In genomic region chr13:110938662-110939421, GRCh38 we compare ENCODE assay signal across 14 cellular contexts.
"Had no signal": no experiment of that assay in that cellular context is flagged by ENCODE, and none has a peak within 500 bp of the region (broad histone marks: within the 10 kb centered on the region; RNA-seq: fewer than 3 reads in every experiment).

No MANE protein-coding gene starts in this region.

- H3K27me3 ChIP-seq: cardiac muscle cell, SJSA1, stomach, testis, upper lobe of left lung had no signal

- ATAC-seq: esophagus mucosa, mucosa of descending colon had no signal

- DNase-seq: activated CD4-positive, alpha-beta memory T cell treated with anti-CD3 and anti-CD28 coated beads for 36 hours; activated naive CD4-positive, alpha-beta T cell treated with Interleukin-2 at 50 U/mL for 16 hours; mucosa of descending colon; naive thymus-derived CD4-positive, alpha-beta T cell; retina; stimulated activated CD4-positive, alpha-beta T cell treated with anti-CD3 and anti-CD28 coated beads, Interleukin-12 subunit alpha, Interleukin-12 subunit beta, amount 100 ng/mL, for 4 hours; stimulated activated CD4-positive, alpha-beta T cell treated with anti-CD3 and anti-CD28 coated beads, Interleukin-2, amount 100 ng/mL, for 48 hours; stomach; SW 1271; testis; upper lobe of left lung had no signal

- H3K27ac ChIP-seq: cardiac muscle cell, SJSA1, stomach, testis, upper lobe of left lung had no signal

- H3K4me3 ChIP-seq: cardiac muscle cell, mucosa of descending colon, SJSA1, stomach, testis, upper lobe of left lung had no signal

- H3K4me1 ChIP-seq: stomach, upper lobe of left lung had no signal

- H3K36me3 ChIP-seq: cardiac muscle cell, SJSA1, stomach, upper lobe of left lung had no signal

- H3K9me3 ChIP-seq: testis had no signal
